Comparison of ENCODE assay signal across 17 cellular contexts in genomic region chr1:216599851-216600250, GRCh38.
DNase-seq lines count a peak whose midpoint lies in the region; ATAC-seq and TF ChIP-seq lines count a peak whose summit lies in the region.
"Had no signal": no experiment of that assay in that cellular context is flagged by ENCODE, and none has a peak within 500 bp of the region (broad histone marks: within the 10 kb centered on the region; RNA-seq: fewer than 3 reads in every experiment).

No MANE protein-coding gene starts in this region.

- peak overlapping the region; percentile 89 for H2AFZ ChIP-seq in SK-N-SH (ENCODE audit: low read depth)

- no peaks in the 10 kb centered on the region for H3K9me2 ChIP-seq in SK-N-SH

- POLR2A ChIA-PET in SK-N-SH (lab: Yijun Ruan, JAX) = no interaction called here

- H3K9ac ChIP-seq in SK-N-SH = no peak overlapping the region

- ATAC-seq in SK-N-SH treated with all-trans-retinoic acid at 6 μM for 48 hours = no peak
- ATAC-seq: CD8-positive, alpha-beta T cell; HCT116; stimulated activated naive CD8-positive, alpha-beta T cell treated with anti-CD3 and anti-CD28 coated beads, Interleukin-15, amount 100 ng/mL, for 72 hours had no signal

- H3K4me2 ChIP-seq in SK-N-SH = no peak overlapping the region

- TF ChIP-seq EP300 in SK-N-SH (IDR thresholded peaks at IDR 0.05; ENCODE audit: borderline replicate concordance in 1 of 2, low read depth in 1 of 2, low read length in 1 of 2) = no peak
- no peak for TF ChIP-seq EP300 in stomach (IDR thresholded peaks at IDR 0.05)

- 76% methylated on average over 6 of the region's 6 CpGs for WGBS in SK-N-SH (ENCODE audit: low lambda C conversion rate)
- WGBS in mesodermal cell (ENCODE audit: insufficient coverage in 2 of 2), 2 experiments = 77 to 81% methylated on average over 4 of the region's 6 CpGs
- 82 to 87% (median 85%) methylated on average over 6 of the region's 6 CpGs for WGBS in stomach, 5 donors

- H3K27me3 ChIP-seq in SK-N-SH (ENCODE audit: insufficient read depth) = no peaks in the 10 kb centered on the region
- H3K27me3 ChIP-seq in WERI-Rb-1 (ENCODE audit: insufficient read depth, low read depth, severe bottlenecking) = no peaks in the 10 kb centered on the region
- no peaks in the 10 kb centered on the region for H3K27me3 ChIP-seq in stomach

- CTCF ChIA-PET in SK-N-SH (lab: Yijun Ruan, JAX) = interaction anchor here (1.2 kb wide), 1 partner anchor 15 kb away, joined by 4 read pairs; no protein-coding TSS in a partner anchor

- intact Hi-C loops in stomach (cut with DNase I; ENCODE audit: low total_unique reads) = no loop called here

- H3K27ac ChIP-seq in SK-N-SH (ENCODE audit: low read depth in 2 of 2, low read length in 1 of 2) (peak overlapping the region in 1 of 2 experiments; percentile 99; a peak in 2 of 4 replicates), WERI-Rb-1 (peak overlapping the region; percentile 89), mesodermal cell (ENCODE audit: low read depth, low read length, severe bottlenecking) (peak overlapping the region; percentile 17), stomach (peak overlapping the region in 4 of 5 donors; percentile 88 to 99 (median 96))
- H3K27ac ChIP-seq: HL-60, neutrophil had no signal

- H3K9me3 ChIP-seq in SK-N-SH = no peaks in the 10 kb centered on the region
- H3K9me3 ChIP-seq in WERI-Rb-1 (ENCODE audit: severe bottlenecking) = no peaks in the 10 kb centered on the region
- H3K9me3 ChIP-seq in mesodermal cell (ENCODE audit: control insufficient read depth, low read length) = no peaks in the 10 kb centered on the region
- H3K9me3 ChIP-seq in stomach = no peaks in the 10 kb centered on the region
- H3K9me3 ChIP-seq: neutrophil had no signal

- no peaks in the 10 kb centered on the region for H3K79me2 ChIP-seq in SK-N-SH (ENCODE audit: insufficient read depth)

- H3K36me3 ChIP-seq in SK-N-SH (replicated peaks in 1 of 2; ENCODE audit: control insufficient read depth in 1 of 2, insufficient read depth in 2 of 2, low read length in 1 of 2) (no peaks in the 10 kb centered on the region), WERI-Rb-1 (peaks cover 19% of the 10 kb centered on the region), mesodermal cell (ENCODE audit: control insufficient read depth, insufficient read depth, low read length) (no peaks in the 10 kb centered on the region), stomach (no peaks in the 10 kb centered on the region)
- H3K36me3 ChIP-seq: neutrophil had no signal

- DNase-seq in SK-N-SH (no peak), WERI-Rb-1 (no peak), stomach (no peak), pons (ENCODE audit: low spot score) (no peak), NCI-H345 (lab: John Stamatoyannopoulos, UW) (no peak), GM13977 (ENCODE audit: low spot score) (no peak)
- DNase-seq: activated effector memory CD4-positive, alpha-beta T cell treated with Interleukin-2 at 50 U/mL for 16 hours; CD8-positive, alpha-beta T cell; dermis blood vessel endothelial cell; KG1; NCI-H1092 treated with DMSO at 0.1 percent for 48 hours; stimulated activated naive CD8-positive, alpha-beta T cell treated with anti-CD3 and anti-CD28 coated beads, Interleukin-15, amount 100 ng/mL, for 72 hours had no signal

- TF ChIP-seq POLR2A in stomach (IDR thresholded peaks at IDR 0.05) = no peak

- no peak for TF ChIP-seq RAD21 in SK-N-SH (IDR thresholded peaks at IDR 0.05; ENCODE audit: low read length)

- H3F3A ChIP-seq in SK-N-SH (replicated peaks; ENCODE audit: insufficient read depth) = no peaks in the 10 kb centered on the region

- H3K4me1 ChIP-seq in SK-N-SH (ENCODE audit: control insufficient read depth in 1 of 2, insufficient read depth in 2 of 2, low read depth in 1 of 2, low read length in 1 of 2) = peaks cover 0 to 44% of the 10 kb centered on the region in 2 experiments; a peak in 2 of 4 replicates
- H3K4me1 ChIP-seq in mesodermal cell (ENCODE audit: control insufficient read depth, insufficient read depth, low read length, poor library complexity, severe bottlenecking) = peaks cover 5% of the 10 kb centered on the region
- peaks cover 4 to 17% (median 9%) of the 10 kb centered on the region in 4 donors for H3K4me1 ChIP-seq in stomach

- H3K4me3 ChIP-seq in SK-N-SH (ENCODE audit: low read depth in 2 of 2, low read length in 1 of 2) (no peak overlapping the region), WERI-Rb-1 (ENCODE audit: low read depth, low read length) (no peak overlapping the region), mesodermal cell (ENCODE audit: extremely low read depth, insufficient read depth, low read length, poor library complexity, severe bottlenecking) (no peak overlapping the region), stomach (no peak overlapping the region)

- TF ChIP-seq CTCF in SK-N-SH (IDR thresholded peaks at IDR 0.05) (no peak), WERI-Rb-1 (IDR thresholded peaks at IDR 0.05; ENCODE audit: low read depth, low read length) (no peak), stomach (IDR thresholded peaks at IDR 0.05) (no peak), GM13977 (IDR thresholded peaks at IDR 0.05; ENCODE audit: extremely low read depth, insufficient read depth, missing control alignments) (no peak)

- no peaks in the 10 kb centered on the region for H4K20me1 ChIP-seq in SK-N-SH (ENCODE audit: insufficient read depth)

- in situ Hi-C loops in GM13977 (cut with MboI; ENCODE audit: low pct_unique_long_range_greater_than_20kb, low sequenced_read_pairs, unreplicated experiment) = no loop called here

TF ChIP-seq in SK-N-SH, 30 proteins besides CTCF, POLR2A, EP300 and RAD21 (continues in another document):
- TF ChIP-seq EZH2phosphoT487 (IDR thresholded peaks at IDR 0.05; ENCODE audit: borderline replicate concordance, low read depth) = no peak
- TF ChIP-seq RXRA (IDR thresholded peaks at IDR 0.05; ENCODE audit: borderline replicate concordance, low read depth) = no peak
- TF ChIP-seq, protein P1, sequence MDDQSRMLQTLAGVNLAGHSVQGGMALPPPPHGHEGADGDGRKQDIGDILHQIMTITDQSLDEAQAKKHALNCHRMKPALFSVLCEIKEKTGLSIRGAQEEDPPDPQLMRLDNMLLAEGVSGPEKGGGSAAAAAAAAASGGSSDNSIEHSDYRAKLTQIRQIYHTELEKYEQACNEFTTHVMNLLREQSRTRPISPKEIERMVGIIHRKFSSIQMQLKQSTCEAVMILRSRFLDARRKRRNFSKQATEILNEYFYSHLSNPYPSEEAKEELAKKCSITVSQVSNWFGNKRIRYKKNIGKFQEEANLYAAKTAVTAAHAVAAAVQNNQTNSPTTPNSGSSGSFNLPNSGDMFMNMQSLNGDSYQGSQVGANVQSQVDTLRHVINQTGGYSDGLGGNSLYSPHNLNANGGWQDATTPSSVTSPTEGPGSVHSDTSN (IDR thresholded peaks at IDR 0.05) = no peak
- TF ChIP-seq YY1 (IDR thresholded peaks at IDR 0.05; ENCODE audit: low read depth) = no peak
- TF ChIP-seq JUND (IDR thresholded peaks at IDR 0.05) = no peak
- no peak for TF ChIP-seq USF2 (IDR thresholded peaks at IDR 0.05; ENCODE audit: borderline replicate concordance, low read depth, low read length)

TF ChIP-seq in SK-N-SH treated with all-trans-retinoic acid at 6 μM for 48 hours, 23 proteins besides CTCF, POLR2A, EP300 and RAD21 (continues in another document):
- no peak for TF ChIP-seq ARNTL (CRISPR knock-in tag; IDR thresholded peaks at IDR 0.05; ENCODE audit: borderline replicate concordance, low read depth)
- no peak for TF ChIP-seq CSRNP3 (CRISPR knock-in tag; IDR thresholded peaks at IDR 0.05)
- TF ChIP-seq ZNF70 (CRISPR knock-in tag; IDR thresholded peaks at IDR 0.05) = no peak
- no peak for TF ChIP-seq ZC3H10 (CRISPR knock-in tag; IDR thresholded peaks at IDR 0.05)
- no peak for TF ChIP-seq TOX (CRISPR knock-in tag; IDR thresholded peaks at IDR 0.05; ENCODE audit: borderline replicate concordance)
- no peak for TF ChIP-seq TSHZ2 (CRISPR knock-in tag; IDR thresholded peaks at IDR 0.05)
- TF ChIP-seq TCF4 (CRISPR knock-in tag; IDR thresholded peaks at IDR 0.05; ENCODE audit: borderline replicate concordance) = no peak
